ENCODE assay signal across 16 cellular contexts in the genomic region with DNA sequence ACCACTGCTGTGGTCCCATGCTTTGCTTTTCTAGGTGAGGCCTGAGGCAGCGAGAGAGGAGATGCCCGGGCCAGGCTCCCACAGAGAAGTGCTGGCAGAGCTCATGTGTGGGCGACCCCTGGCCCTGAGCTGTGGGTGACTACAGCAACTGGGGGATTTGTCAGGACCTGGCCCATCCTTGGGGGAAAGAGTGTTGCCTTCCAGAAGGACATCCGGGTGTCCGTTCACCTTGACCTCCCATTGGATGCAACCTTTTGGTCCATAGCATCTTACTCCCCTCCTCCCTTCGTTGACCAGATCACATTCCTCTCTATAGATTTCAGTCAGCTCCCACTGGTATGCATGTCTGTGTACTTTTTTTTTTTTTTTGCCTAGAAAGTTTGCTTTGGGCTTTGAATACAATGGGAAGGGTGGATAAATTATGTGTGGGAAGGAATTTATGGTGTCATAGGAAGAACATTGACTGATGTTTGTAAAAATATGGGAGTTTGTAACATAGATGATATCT.
A peak's percentile ranks its signal among the peaks of the same experiment; 100 is the strongest.
DNase-seq lines count a peak whose midpoint lies in the region; ATAC-seq and TF ChIP-seq lines count a peak whose summit lies in the region.
"Had no signal": no experiment of that assay in that cellular context is flagged by ENCODE, and none has a peak within 500 bp of the region (broad histone marks: within the 10 kb centered on the region; RNA-seq: fewer than 3 reads in every experiment).

No MANE protein-coding gene starts in this region.

- WGBS in H9 (ENCODE audit: extremely low coverage, insufficient read length, low lambda C conversion rate): no CpG with 5 or more reads among the region's 6 CpGs

- H3K23ac ChIP-seq in H9 (ENCODE audit: insufficient read length, low read depth, low read length): no peak overlapping the region

- H3K27me3 Mint-ChIP-seq in H9 (ENCODE audit: low read depth) (no peaks in the 10 kb centered on the region), brain (no peaks in the 10 kb centered on the region)

- no peaks in the 10 kb centered on the region for H3K79me1 ChIP-seq in H9 (ENCODE audit: insufficient read depth, low read depth, low read length, poor library complexity, severe bottlenecking)

- H3T11ph ChIP-seq in H9 (ENCODE audit: low read length): no peak overlapping the region

- no peak overlapping the region for H2BK12ac ChIP-seq in H9 (ENCODE audit: insufficient read length, low read depth, low read length)

- no peaks in the 10 kb centered on the region for H3K23me2 ChIP-seq in H9 (ENCODE audit: insufficient read length, low read depth, low read length, poor library complexity, severe bottlenecking)

- H3K27ac Mint-ChIP-seq in H9: peak overlapping the region in 2 of 3 experiments; percentile 20 to 51; a peak in 2 of 7 replicates
- peak overlapping the region; percentile 19 to 89 (median 69) for H3K27ac Mint-ChIP-seq in brain
- H3K27ac Mint-ChIP-seq: CD4-positive, CD25-positive, alpha-beta regulatory T cell had no signal

- ATAC-seq in activated CD4-positive, CD25-positive, alpha-beta regulatory T cell treated with anti-CD3 and anti-CD28 coated beads, Interleukin-2, amount 50 U/mL, for 24 hours: no peak
- no peak for ATAC-seq in left lobe of liver
- ATAC-seq: GM12878 had no signal

- H3K4me2 ChIP-seq in H9 (ENCODE audit: insufficient read depth, insufficient read length, low read length): no peak overlapping the region

- no peak overlapping the region for H2BK15ac ChIP-seq in H9 (ENCODE audit: low read depth, low read length)

- H3K9me3 ChIP-seq in H9 (ENCODE audit: control insufficient read depth, low read depth, low read length) (no peaks in the 10 kb centered on the region), muscle layer of colon (ENCODE audit: low read length) (no peaks in the 10 kb centered on the region), stomach smooth muscle (ENCODE audit: control insufficient read depth in 2 of 2, low read length in 2 of 2) (no peaks in the 10 kb centered on the region)

- H3K18ac ChIP-seq in H9 (ENCODE audit: insufficient read length, low read depth, low read length): no peak overlapping the region

- H2BK20ac ChIP-seq in H9 (ENCODE audit: low read depth, low read length, poor library complexity, severe bottlenecking): no peak overlapping the region

- H3K4ac ChIP-seq in H9 (ENCODE audit: low read depth, low read length): no peak overlapping the region

- no peaks in the 10 kb centered on the region for H4K20me1 ChIP-seq in H9 (ENCODE audit: control insufficient read depth, insufficient read depth, insufficient read length)

- H3K27me3 ChIP-seq in H9 (ENCODE audit: insufficient read depth, low read length): no peaks in the 10 kb centered on the region
- H3K27me3 ChIP-seq in muscle layer of colon (ENCODE audit: control insufficient read depth in 1 of 2, insufficient read depth in 2 of 2, low read length in 2 of 2): no peaks in the 10 kb centered on the region
- H3K27me3 ChIP-seq in stomach smooth muscle (ENCODE audit: control insufficient read depth in 1 of 2, insufficient read depth in 2 of 2, low read length in 2 of 2): no peaks in the 10 kb centered on the region

- H3K9me3 Mint-ChIP-seq in H9 (no peaks in the 10 kb centered on the region), brain (peaks cover 0 to 4% (median 0%) of the 10 kb centered on the region in 5 experiments)

- no peak overlapping the region for H4K91ac ChIP-seq in H9 (ENCODE audit: insufficient read length, low read depth, low read length)

- no peak overlapping the region for H2BK120ac ChIP-seq in H9 (ENCODE audit: low read depth, low read length, poor library complexity, severe bottlenecking)

- no peak for DNase-seq in H9
- DNase-seq in left lobe of liver (ENCODE audit: low spot score): no peak
- no peak for DNase-seq in dedifferentiated amniotic fluid mesenchymal stem cell (ENCODE audit: extremely low spot score)
- DNase-seq: ACHN; Calu3; CD4-positive, CD25-positive, alpha-beta regulatory T cell; DMS79; HCEC 1CT; NCI-H1105 treated with DMSO at 0.1 percent for 48 hours; NCI-H446 treated with DMSO at 0.1 percent for 48 hours; NCI-H774 had no signal

- H3K79me2 ChIP-seq in H9 (ENCODE audit: insufficient read depth, low read length): no peaks in the 10 kb centered on the region; the same call in 1 of the 2 replicates

- no peaks in the 10 kb centered on the region for H3K36me3 ChIP-seq in muscle layer of colon (ENCODE audit: insufficient read depth, low read length)
- no peaks in the 10 kb centered on the region for H3K36me3 ChIP-seq in stomach smooth muscle (ENCODE audit: control insufficient read depth in 2 of 2, insufficient read depth in 2 of 2, low read length in 2 of 2)

- no peak overlapping the region for H3K56ac ChIP-seq in H9 (ENCODE audit: insufficient read length, low read depth, low read length)

- H4K8ac ChIP-seq in H9 (replicated peaks; ENCODE audit: insufficient read length, low read depth, low read length): no peak overlapping the region

- H3K4me3 Mint-ChIP-seq in H9 (no peak overlapping the region), brain (no peak overlapping the region)
- H3K4me3 Mint-ChIP-seq: CD4-positive, CD25-positive, alpha-beta regulatory T cell had no signal

- H3K4me1 ChIP-seq in H9 (ENCODE audit: insufficient read depth, low read length) (peaks cover 2% of the 10 kb centered on the region; the same call in 1 of the 2 replicates), muscle layer of colon (ENCODE audit: insufficient read depth, low read length) (peaks cover 32% of the 10 kb centered on the region), stomach smooth muscle (ENCODE audit: control insufficient read depth, insufficient read depth, low read length) (peaks cover 25% of the 10 kb centered on the region)

- no peak overlapping the region for H3K14ac ChIP-seq in H9 (ENCODE audit: insufficient read depth, low read length)

- peaks cover 20 to 28% of the 10 kb centered on the region in 2 experiments for H3K4me1 Mint-ChIP-seq in H9
- H3K4me1 Mint-ChIP-seq in brain: peaks cover 32% of the 10 kb centered on the region
- H3K4me1 Mint-ChIP-seq: CD4-positive, CD25-positive, alpha-beta regulatory T cell had no signal

- H4K5ac ChIP-seq in H9 (ENCODE audit: insufficient read length, low read depth, low read length): no peak overlapping the region

- H2AFZ ChIP-seq in H9 (ENCODE audit: low read length): no peak overlapping the region

- H3K4me3 ChIP-seq in muscle layer of colon (ENCODE audit: low read depth in 1 of 2, low read length in 2 of 2): no peak overlapping the region
- no peak overlapping the region for H3K4me3 ChIP-seq in stomach smooth muscle (ENCODE audit: low read length in 2 of 2)
- H3K4me3 ChIP-seq: GM12878 had no signal

- H2BK5ac ChIP-seq in H9 (ENCODE audit: insufficient read length, low read length): no peak overlapping the region

- H3K36me3 Mint-ChIP-seq in H9 (ENCODE audit: insufficient read depth in 1 of 3, low read depth in 3 of 3): no peaks in the 10 kb centered on the region; a peak in 1 of 7 replicates
- peaks cover 5% of the 10 kb centered on the region for H3K36me3 Mint-ChIP-seq in brain
- H3K36me3 Mint-ChIP-seq: CD4-positive, CD25-positive, alpha-beta regulatory T cell had no signal

- H2AK5ac ChIP-seq in H9 (ENCODE audit: insufficient read length, low read length): no peak overlapping the region

- no peak overlapping the region for H3K27ac ChIP-seq in H9 (ENCODE audit: insufficient read length, low read depth, low read length)
- peak overlapping the region; percentile 41 for H3K27ac ChIP-seq in muscle layer of colon (ENCODE audit: low read depth, low read length)
- peak overlapping the region; percentile 67 for H3K27ac ChIP-seq in stomach smooth muscle (ENCODE audit: low read length)

- H3K9ac ChIP-seq in H9 (ENCODE audit: extremely low read depth, insufficient read length, low read length) (no peak overlapping the region), muscle layer of colon (ENCODE audit: low read length) (no peak overlapping the region), stomach smooth muscle (ENCODE audit: low read length in 2 of 2) (no peak overlapping the region)

- TF ChIP-seq CTCF in H9 (conservative IDR thresholded peaks at IDR 0.05): no peak
- TF ChIP-seq CTCF in brain (conservative IDR thresholded peaks at IDR 0.05): no peak
